Comparison of ENCODE assay signal across 32 cellular contexts in the genomic region with DNA sequence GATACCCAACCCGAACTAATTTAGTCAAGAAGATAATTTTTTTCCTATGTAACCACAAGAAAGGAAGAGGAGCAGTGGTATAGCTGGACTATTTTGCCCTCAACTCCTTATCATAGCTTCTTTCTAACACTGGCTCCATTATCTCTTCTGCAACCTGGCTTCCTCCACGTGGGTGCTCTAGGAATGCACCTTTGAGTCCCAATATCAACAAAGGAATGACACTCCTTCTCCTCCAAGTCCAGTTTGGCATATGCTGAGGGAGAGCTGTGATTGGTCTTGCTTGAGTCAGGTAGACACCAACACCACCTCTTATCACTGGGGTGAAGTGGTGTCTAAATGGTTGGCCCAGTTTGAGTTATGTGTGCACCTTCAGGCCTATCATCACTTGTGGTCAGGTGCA. TPM values are rescaled to one million over a fixed set of nuclear protein-coding genes. Genes with fewer than 3 reads are reported as not detected.
"Had no signal": no experiment of that assay in that cellular context is flagged by ENCODE, and none has a peak within 500 bp of the region (broad histone marks: within the 10 kb centered on the region; RNA-seq: fewer than 3 reads in every experiment).

No MANE protein-coding gene starts in this region.

- H3K9me3 Mint-ChIP-seq: natural killer cell treated with Interleukin-12 subunit alpha and Interleukin-12 subunit beta and Interleukin-15 and Interleukin-18, amount 100 ng/mL, for 72 hours had no signal

- H3K36me3 ChIP-seq: left ventricle myocardium inferior, ovary, right atrium auricular region, right lobe of liver, stomach, thyroid gland, transverse colon, upper lobe of right lung had no signal

- H3K27me3 Mint-ChIP-seq: progenitor cell of endocrine pancreas; stimulated activated naive B cell treated with anti-CD40 and anti-IgM and Interleukin-4, amounts not matched to agents 10 μg/mL and 1 μg/mL and 100 μg/mL, for 72 hours had no signal

- H3K4me1 ChIP-seq: left ventricle myocardium inferior, right atrium auricular region, testis, thyroid gland, transverse colon, upper lobe of right lung had no signal

- H3K4me3 ChIP-seq: left ventricle myocardium inferior, lung, ovary, right atrium auricular region, right lobe of liver, stomach, testis, thyroid gland, transverse colon, upper lobe of right lung had no signal

- H3K9me3 ChIP-seq: ovary, stomach, testis, thyroid gland, transverse colon, upper lobe of right lung had no signal

- H3K27ac ChIP-seq: left ventricle myocardium inferior, ovary, right atrium auricular region, right lobe of liver, stomach, testis, thyroid gland, transverse colon, upper lobe of right lung had no signal

- H3K4me1 Mint-ChIP-seq: mesothelial cell of epicardium; naive thymus-derived CD4-positive, alpha-beta T cell had no signal

- H3K27me3 ChIP-seq: ovary, right atrium auricular region, right lobe of liver, stomach, testis, thyroid gland, transverse colon, upper lobe of right lung had no signal

- DNase-seq: islet precursor cell; left ventricle myocardium inferior; mesendoderm; naive thymus-derived CD4-positive, alpha-beta T cell; ovary; right lobe of liver; stimulated activated CD4-positive, alpha-beta T cell treated with anti-CD3 and anti-CD28 coated beads, Interleukin-12 subunit alpha, Interleukin-12 subunit beta, amount 100 ng/mL, for 4 hours; stimulated activated CD4-positive, alpha-beta T cell treated with anti-CD3 and anti-CD28 coated beads, Interleukin-15, amount 100 ng/mL, for 24 hours; stimulated activated CD4-positive, alpha-beta T cell treated with anti-CD3 and anti-CD28 coated beads, Interleukin-2, amount 100 ng/mL, for 24 hours; stimulated activated CD4-positive, alpha-beta T cell treated with anti-CD3 and anti-CD28 coated beads, Interleukin-4, amount 100 ng/mL, for 1 hour; stimulated activated naive B cell treated with anti-CD40 and anti-IgM and Interleukin-4, amounts not matched to agents 10 μg/mL and 1 μg/mL and 100 μg/mL, for 72 hours; stimulated activated naive CD8-positive, alpha-beta T cell treated with anti-CD3 and anti-CD28 coated beads, Interleukin-15, Interleukin-2, amounts not matched to agents 100 U/mL and 50 U/mL, for 24 hours; stomach; testis; thyroid gland; transverse colon; upper lobe of right lung had no signal

- H3K27ac Mint-ChIP-seq: mesothelial cell of epicardium; naive thymus-derived CD4-positive, alpha-beta T cell; natural killer cell treated with Interleukin-12 subunit alpha and Interleukin-12 subunit beta and Interleukin-15 and Interleukin-18, amount 100 ng/mL, for 72 hours; progenitor cell of endocrine pancreas; stimulated activated naive B cell treated with anti-CD40 and anti-IgM and Interleukin-4, amounts not matched to agents 10 μg/mL and 1 μg/mL and 100 μg/mL, for 72 hours had no signal

- FAIRE-seq: urothelium cell line had no signal

- ATAC-seq: naive thymus-derived CD4-positive, alpha-beta T cell; right lobe of liver; stimulated activated naive B cell treated with anti-CD40 and anti-IgM and Interleukin-4, amounts not matched to agents 10 μg/mL and 1 μg/mL and 100 μg/mL, for 72 hours; stimulated activated naive CD8-positive, alpha-beta T cell treated with anti-CD3 and anti-CD28 coated beads, Interleukin-15, Interleukin-2, amounts not matched to agents 100 U/mL and 50 U/mL, for 24 hours; upper lobe of right lung had no signal

- H3K36me3 Mint-ChIP-seq: mesothelial cell of epicardium; naive thymus-derived CD4-positive, alpha-beta T cell; natural killer cell treated with Interleukin-12 subunit alpha and Interleukin-12 subunit beta and Interleukin-15 and Interleukin-18, amount 100 ng/mL, for 72 hours had no signal

- H3K4me3 Mint-ChIP-seq: mesothelial cell of epicardium; naive thymus-derived CD4-positive, alpha-beta T cell; natural killer cell treated with Interleukin-12 subunit alpha and Interleukin-12 subunit beta and Interleukin-15 and Interleukin-18, amount 100 ng/mL, for 72 hours; stimulated activated naive B cell treated with anti-CD40 and anti-IgM and Interleukin-4, amounts not matched to agents 10 μg/mL and 1 μg/mL and 100 μg/mL, for 72 hours had no signal

RNA-seq across cellular contexts. Expression of gene OR9A2, which starts 29.3 kb away (rescaled TPM):
- total RNA-seq: kidney epithelial cell; left ventricle myocardium inferior; lower leg skin; mononuclear cell; myocyte; naive thymus-derived CD4-positive, alpha-beta T cell; natural killer cell treated with Interleukin-12 subunit alpha and Interleukin-12 subunit beta and Interleukin-15 and Interleukin-18, amount 100 ng/mL, for 72 hours; omental fat pad; progenitor cell of endocrine pancreas; pulmonary artery endothelial cell; renal cortical epithelial cell; right atrium auricular region; right lobe of liver; skeletal muscle tissue; stomach; transverse colon; upper lobe of right lung had no signal
- polyA plus RNA-seq: lung; naive thymus-derived CD4-positive, alpha-beta T cell; neural cell; ovary; stomach had no signal

RNA-seq across cellular contexts. Expression of gene KEL, which starts 35.4 kb away (rescaled TPM):
- total RNA-seq: kidney epithelial cell; myocyte; natural killer cell treated with Interleukin-12 subunit alpha and Interleukin-12 subunit beta and Interleukin-15 and Interleukin-18, amount 100 ng/mL, for 72 hours; pulmonary artery endothelial cell had no signal

RNA-seq across cellular contexts. Expression of gene OR6V1, which starts 54.6 kb away (rescaled TPM):
- total RNA-seq: kidney epithelial cell; left ventricle myocardium inferior; lower leg skin; lung; mesothelial cell of epicardium; mononuclear cell; myocyte; naive thymus-derived CD4-positive, alpha-beta T cell; natural killer cell treated with Interleukin-12 subunit alpha and Interleukin-12 subunit beta and Interleukin-15 and Interleukin-18, amount 100 ng/mL, for 72 hours; omental fat pad; ovary; progenitor cell of endocrine pancreas; pulmonary artery endothelial cell; renal cortical epithelial cell; right atrium auricular region; right lobe of liver; skeletal muscle tissue; stomach; testis; thyroid gland; transverse colon; upper lobe of right lung had no signal
- polyA plus RNA-seq: lung; naive thymus-derived CD4-positive, alpha-beta T cell; neural cell; ovary; stomach had no signal

RNA-seq across cellular contexts. Expression of gene LLCFC1, which starts 58.3 kb away (rescaled TPM):
- total RNA-seq: kidney epithelial cell; left ventricle myocardium inferior; lower leg skin; lung; mesothelial cell of epicardium; mononuclear cell; myocyte; natural killer cell treated with Interleukin-12 subunit alpha and Interleukin-12 subunit beta and Interleukin-15 and Interleukin-18, amount 100 ng/mL, for 72 hours; omental fat pad; ovary; progenitor cell of endocrine pancreas; pulmonary artery endothelial cell; renal cortical epithelial cell; right atrium auricular region; right lobe of liver; skeletal muscle tissue; stomach; transverse colon; upper lobe of right lung had no signal
- polyA plus RNA-seq: naive thymus-derived CD4-positive, alpha-beta T cell; neural cell; ovary had no signal
